ENCODE assay signal across 19 cellular contexts in the genomic region with DNA sequence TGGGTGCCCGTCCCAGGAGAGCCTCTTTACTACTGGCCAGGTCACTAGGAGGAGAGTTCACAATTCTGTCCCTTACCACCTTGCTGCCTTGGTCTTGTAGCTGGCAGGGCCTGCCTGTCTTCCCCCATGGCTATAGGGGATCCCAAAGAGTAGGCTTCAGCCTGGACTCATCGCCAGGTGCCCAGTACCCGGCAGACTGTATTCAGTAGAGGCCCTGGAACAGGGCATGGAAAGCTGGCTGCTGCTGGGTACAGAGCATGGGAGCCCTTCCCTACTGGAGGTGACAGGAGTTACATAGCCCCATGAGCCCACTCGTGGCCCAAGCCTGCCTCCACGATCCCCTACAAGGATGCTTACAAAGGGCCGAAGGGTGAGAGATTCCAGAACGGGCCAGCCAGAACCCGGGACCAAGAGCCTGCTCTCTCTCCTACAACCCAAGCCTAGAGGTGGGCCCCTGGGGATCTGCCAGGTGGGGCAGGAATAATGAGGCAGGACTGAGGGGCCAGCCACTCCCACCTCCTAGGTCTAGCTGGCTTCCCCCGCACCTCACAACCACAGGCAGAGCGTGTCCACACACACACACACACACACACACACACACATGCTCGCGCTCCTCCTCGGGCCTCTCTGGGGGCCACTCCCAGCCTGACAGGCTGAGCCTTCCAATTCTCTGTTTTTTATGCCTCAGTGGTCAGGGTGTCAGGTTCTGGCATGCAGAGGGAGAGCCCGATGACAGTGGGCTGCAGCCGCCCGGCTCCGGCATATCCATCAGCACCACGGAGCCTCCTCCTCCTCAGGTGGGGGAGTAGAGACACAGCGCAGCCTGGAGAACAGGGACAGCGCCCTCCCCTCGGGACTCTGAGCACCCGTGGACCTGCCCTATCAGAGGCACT.
DNase-seq lines count a peak whose midpoint lies in the region; ATAC-seq and TF ChIP-seq lines count a peak whose summit lies in the region.
"Had no signal": no experiment of that assay in that cellular context is flagged by ENCODE, and none has a peak within 500 bp of the region (broad histone marks: within the 10 kb centered on the region; RNA-seq: fewer than 3 reads in every experiment).

No MANE protein-coding gene starts in this region.

- peaks cover 2% of the 10 kb centered on the region; the same call in 1 of the 2 replicates for H3K4me1 ChIP-seq in SJCRH30
- no peaks in the 10 kb centered on the region for H3K4me1 ChIP-seq in thyroid gland
- H3K4me1 ChIP-seq: lower lobe of right lung had no signal

- H3K27ac ChIP-seq in SJCRH30 (no peak overlapping the region), thyroid gland (no peak overlapping the region)
- H3K27ac ChIP-seq: cardiac muscle cell, lower lobe of right lung, WERI-Rb-1 had no signal

- intact Hi-C loops in Right ventricle myocardium inferior (cut with DNase I), result no loop called here
- intact Hi-C loops in left ventricle myocardium superior (cut with micrococcal nuclease), result no loop called here
- intact Hi-C loops in thyroid gland (cut with DNase I), result no loop called here

- 17 to 38% methylated on average over 7 to 9 of the region's 22 CpGs for WGBS in thyroid gland, 2 donors

- no peaks in the 10 kb centered on the region for H3K27me3 ChIP-seq in SJCRH30
- H3K27me3 ChIP-seq in thyroid gland, result no peaks in the 10 kb centered on the region
- H3K27me3 ChIP-seq: cardiac muscle cell had no signal

- H3K36me3 ChIP-seq in SJCRH30 (no peaks in the 10 kb centered on the region), thyroid gland (no peaks in the 10 kb centered on the region)
- H3K36me3 ChIP-seq: cardiac muscle cell, lower lobe of right lung had no signal

- peak; percentile 32 for DNase-seq in Right ventricle myocardium inferior (ENCODE audit: missing footprints)
- DNase-seq in left ventricle myocardium superior, result no peak
- peak; percentile 20 to 39 for DNase-seq in SJCRH30
- peak; percentile 45 for DNase-seq in kidney glomerular epithelial cell (lab: John Stamatoyannopoulos, UW)
- DNase-seq in thyroid gland, result peak; percentile 5 to 6
- DNase-seq in CD1c-positive myeloid dendritic cell (ENCODE audit: extremely low spot score), result no peak
- no peak for DNase-seq in germinal center (ENCODE audit: low spot score)
- DNase-seq: CD4-positive, alpha-beta memory T cell; effector memory CD8-positive, alpha-beta T cell; GOT3; Kasumi-1; lower lobe of right lung; NCI-H1417 treated with DMSO at 0.1 percent for 48 hours; stimulated activated CD4-positive, alpha-beta T cell treated with anti-CD3 and anti-CD28 coated beads, Interleukin-15, amount 100 ng/mL, for 24 hours; SW 1271; WERI-Rb-1 had no signal

- TF ChIP-seq CTCF in thyroid gland (IDR thresholded peaks at IDR 0.05), result no peak

- TF ChIP-seq POLR2A in thyroid gland (IDR thresholded peaks at IDR 0.05), result no peak

- H3K9me3 ChIP-seq in SJCRH30 (replicated peaks), result no peaks in the 10 kb centered on the region
- no peaks in the 10 kb centered on the region for H3K9me3 ChIP-seq in thyroid gland
- H3K9me3 ChIP-seq: lower lobe of right lung had no signal

- no peak overlapping the region for H3K4me3 ChIP-seq in SJCRH30
- no peak overlapping the region for H3K4me3 ChIP-seq in thyroid gland (replicated peaks in 1 of 3)
- H3K4me3 ChIP-seq: cardiac muscle cell, GM12878, lower lobe of right lung had no signal

- ATAC-seq in Right ventricle myocardium inferior (no peak), left ventricle myocardium superior (no peak), SK-N-SH treated with all-trans-retinoic acid at 6 μM for 48 hours (no peak)
- ATAC-seq: effector memory CD8-positive, alpha-beta T cell; GM12878; lower lobe of right lung had no signal

TF ChIP-seq in SK-N-SH treated with all-trans-retinoic acid at 6 μM for 48 hours, 23 proteins besides CTCF, POLR2A, EP300 and RAD21 (continues in another document):
- TF ChIP-seq POU6F1 (CRISPR knock-in tag; IDR thresholded peaks at IDR 0.05; ENCODE audit: borderline replicate concordance, low read depth) (no peak), ZC3H10 (CRISPR knock-in tag; IDR thresholded peaks at IDR 0.05) (no peak), TSHZ2 (CRISPR knock-in tag; IDR thresholded peaks at IDR 0.05) (no peak), SNAI2 (CRISPR knock-in tag; IDR thresholded peaks at IDR 0.05) (no peak), PPARA (CRISPR knock-in tag; IDR thresholded peaks at IDR 0.05; ENCODE audit: borderline replicate concordance) (no peak), CSRNP3 (CRISPR knock-in tag; IDR thresholded peaks at IDR 0.05) (no peak), TOX (CRISPR knock-in tag; IDR thresholded peaks at IDR 0.05; ENCODE audit: borderline replicate concordance) (no peak), ARNTL (CRISPR knock-in tag; IDR thresholded peaks at IDR 0.05; ENCODE audit: borderline replicate concordance, low read depth) (no peak), ZNF565 (CRISPR knock-in tag; conservative IDR thresholded peaks at IDR 0.05; ENCODE audit: low read depth) (no peak)
- TF ChIP-seq, protein P1, sequence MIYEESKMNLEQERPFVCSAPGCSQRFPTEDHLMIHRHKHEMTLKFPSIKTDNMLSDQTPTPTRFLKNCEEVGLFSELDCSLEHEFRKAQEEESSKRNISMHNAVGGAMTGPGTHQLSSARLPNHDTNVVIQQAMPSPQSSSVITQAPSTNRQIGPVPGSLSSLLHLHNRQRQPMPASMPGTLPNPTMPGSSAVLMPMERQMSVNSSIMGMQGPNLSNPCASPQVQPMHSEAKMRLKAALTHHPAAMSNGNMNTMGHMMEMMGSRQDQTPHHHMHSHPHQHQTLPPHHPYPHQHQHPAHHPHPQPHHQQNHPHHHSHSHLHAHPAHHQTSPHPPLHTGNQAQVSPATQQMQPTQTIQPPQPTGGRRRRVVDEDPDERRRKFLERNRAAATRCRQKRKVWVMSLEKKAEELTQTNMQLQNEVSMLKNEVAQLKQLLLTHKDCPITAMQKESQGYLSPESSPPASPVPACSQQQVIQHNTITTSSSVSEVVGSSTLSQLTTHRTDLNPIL (CRISPR knock-in tag; IDR thresholded peaks at IDR 0.05; ENCODE audit: low read depth), result no peak

Comparison
In these comparisons a context has a peak if more than half of its experiments do, and no peak if none do; other contexts are left out.
1. DNase-seq: peak in Right ventricle myocardium inferior (single experiment), SJCRH30 (2 of 2), kidney glomerular epithelial cell (single experiment) and thyroid gland (2 of 2); none in left ventricle myocardium superior (single experiment), CD1c-positive myeloid dendritic cell (single experiment) and germinal center (single experiment).